In the genomic region with DNA sequence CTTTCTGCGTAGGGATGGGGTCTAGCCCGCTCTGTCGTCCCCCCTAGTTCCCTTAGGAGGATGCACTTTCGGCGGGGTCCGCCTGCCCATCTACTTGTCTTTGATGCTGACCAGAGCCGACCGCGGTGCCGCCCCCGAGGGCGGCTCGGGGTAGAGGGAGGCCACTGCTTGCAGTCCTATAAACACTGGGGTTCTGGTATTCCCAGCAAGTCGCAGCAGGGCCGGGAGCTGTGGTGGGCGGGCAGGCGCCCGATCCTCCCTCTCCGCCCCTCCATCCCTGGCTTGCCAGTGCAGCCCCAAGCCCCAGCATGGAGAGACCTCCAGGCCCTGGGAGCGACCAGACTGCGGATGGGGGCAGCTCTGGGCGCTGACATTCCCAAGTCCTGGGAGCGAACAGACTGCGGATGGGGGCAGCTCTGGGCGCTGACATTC, we compare ENCODE assay signal across 8 cellular contexts. TPM values are rescaled to one million over a fixed set of nuclear protein-coding genes. Genes with fewer than 3 reads are reported as not detected.
DNase-seq lines count a peak whose midpoint lies in the region; ATAC-seq and TF ChIP-seq lines count a peak whose summit lies in the region.

No MANE protein-coding gene starts in this region.

- no peaks in the 10 kb centered on the region for H3K9me3 ChIP-seq in mesenchymal stem cell (ENCODE audit: control insufficient read depth, low read length)

- WGBS in mesenchymal stem cell: under 1% methylated on average over 25 of the region's 25 CpGs

- H3K14ac ChIP-seq in mesenchymal stem cell (ENCODE audit: low read length in 2 of 2): peak overlapping the region in 1 of 2 experiments; percentile 31

- H3K4me3 ChIP-seq in brain microvascular endothelial cell (ENCODE audit: low read depth, low read length) (peak overlapping the region; percentile 66), mesenchymal stem cell (ENCODE audit: insufficient read depth in 1 of 2, low read depth in 1 of 2, low read length in 2 of 2) (peak overlapping the region; percentile 92 to 97)

- peaks cover 49% of the 10 kb centered on the region for H3K79me1 ChIP-seq in mesenchymal stem cell (replicated peaks; ENCODE audit: low read length, poor library complexity, severe bottlenecking)

- peak overlapping the region; percentile 82 for H4K8ac ChIP-seq in mesenchymal stem cell (ENCODE audit: low read length)

- peak overlapping the region in 1 of 2 experiments; percentile 68 for H3K4ac ChIP-seq in mesenchymal stem cell (ENCODE audit: low read depth in 1 of 2, low read length in 2 of 2)

- peak; percentile 10 for ATAC-seq in HG03280 (IDR thresholded peaks at IDR 0.05; ENCODE audit: unreplicated experiment)

- H3K36me3 ChIP-seq in brain microvascular endothelial cell (replicated peaks) (no peaks in the 10 kb centered on the region), mesenchymal stem cell (ENCODE audit: control insufficient read depth in 1 of 2, insufficient read depth in 2 of 2, low read depth in 1 of 2, low read length in 2 of 2) (peaks cover 0 to 23% of the 10 kb centered on the region in 2 experiments)

- H3K27me3 ChIP-seq in brain microvascular endothelial cell (replicated peaks): no peaks in the 10 kb centered on the region
- H3K27me3 ChIP-seq in mesenchymal stem cell (ENCODE audit: control insufficient read depth in 1 of 2, insufficient read depth in 1 of 2, low read length in 2 of 2): no peaks in the 10 kb centered on the region

- peak overlapping the region; percentile 86 for H3K9ac ChIP-seq in mesenchymal stem cell (ENCODE audit: low read length)

- H3K27ac ChIP-seq in brain microvascular endothelial cell (no peak overlapping the region), mesenchymal stem cell (ENCODE audit: low read length, poor library complexity, severe bottlenecking) (no peak overlapping the region)

- no peak overlapping the region for H2AK5ac ChIP-seq in mesenchymal stem cell (ENCODE audit: low read length, severe bottlenecking)

- H2BK12ac ChIP-seq in mesenchymal stem cell (ENCODE audit: low read length in 2 of 2): no peak overlapping the region

- no peak for TF ChIP-seq CTCF in brain microvascular endothelial cell (IDR thresholded peaks at IDR 0.05; ENCODE audit: low read depth, low read length, missing control alignments)

- in situ Hi-C loops in brain microvascular endothelial cell (cut with HindIII; ENCODE audit: low pct_ligation_motif_present, low sequenced_read_pairs): no loop called here

- DNase-seq in AG20443 (ENCODE audit: low spot score) (peak; percentile 46), brain microvascular endothelial cell (no peak), mesenchymal stem cell (peak; percentile 41), NCI-H1092 (lab: John Stamatoyannopoulos, UW) (no peak), putamen (ENCODE audit: low spot score) (no peak), ureter (ENCODE audit: low spot score) (no peak), NCI-H1694 (lab: John Stamatoyannopoulos, UW) (no peak)

- H2BK120ac ChIP-seq in mesenchymal stem cell (ENCODE audit: low read depth, low read length): peak overlapping the region; percentile 66

- H2BK15ac ChIP-seq in mesenchymal stem cell (ENCODE audit: low read depth, poor library complexity, severe bottlenecking): peak overlapping the region; percentile 45

- H3K23ac ChIP-seq in mesenchymal stem cell (ENCODE audit: low read length in 2 of 2): no peak overlapping the region

- peak overlapping the region; percentile 93 for H3K4me2 ChIP-seq in mesenchymal stem cell (ENCODE audit: low read length, poor library complexity, severe bottlenecking)

- no peak overlapping the region for H2BK5ac ChIP-seq in mesenchymal stem cell (ENCODE audit: low read depth, low read length, poor library complexity, severe bottlenecking)

- H3K4me1 ChIP-seq in mesenchymal stem cell (ENCODE audit: control insufficient read depth, insufficient read depth, low read depth, low read length): peaks cover 31% of the 10 kb centered on the region

- peak overlapping the region; percentile 62 to 96 for H3K18ac ChIP-seq in mesenchymal stem cell (ENCODE audit: low read depth in 1 of 2, low read length in 2 of 2)

- no peak overlapping the region for H4K91ac ChIP-seq in mesenchymal stem cell (ENCODE audit: low read length)

- peak overlapping the region; percentile 86 for H2AFZ ChIP-seq in mesenchymal stem cell (ENCODE audit: low read depth, low read length)

RNA-seq across cellular contexts. Expression of a gene that starts 0.8 kb away (rescaled TPM):
- polyA plus RNA-seq in mesenchymal stem cell (2013, experiment 1 of 2): 21.4 TPM
- polyA plus RNA-seq in mesenchymal stem cell (2013, experiment 2 of 2): 22.7 TPM
- 183 TPM for total RNA-seq in ureter

RNA-seq across cellular contexts. Expression of a gene that starts 31.8 kb away (rescaled TPM):
- 90.2 TPM for polyA plus RNA-seq in mesenchymal stem cell (2013, experiment 1 of 2)
- polyA plus RNA-seq in mesenchymal stem cell (2013, experiment 2 of 2): 93.4 TPM
- 104 TPM for total RNA-seq in ureter

RNA-seq across cellular contexts. Expression of a gene that starts 32.0 kb away (rescaled TPM):
- 1.1 TPM for polyA plus RNA-seq in mesenchymal stem cell (2013, experiment 1 of 2)
- polyA plus RNA-seq in mesenchymal stem cell (2013, experiment 2 of 2): 1.0 TPM
- 16.9 TPM for total RNA-seq in ureter

RNA-seq across cellular contexts. Expression of a gene that starts 47.4 kb away (rescaled TPM):
- 0.04 TPM for polyA plus RNA-seq in mesenchymal stem cell (2013, experiment 1 of 2)
- polyA plus RNA-seq in mesenchymal stem cell (2013, experiment 2 of 2): 0.11 TPM
- 0.36 TPM for total RNA-seq in ureter

Comparison
In these comparisons a context has a peak if more than half of its experiments do, and no peak if none do; other contexts are left out.
1. DNase-seq: peak in AG20443 (single experiment) and mesenchymal stem cell (single experiment); none in brain microvascular endothelial cell (single experiment), NCI-H1092 (single experiment), putamen (single experiment), ureter (single experiment) and NCI-H1694 (single experiment).